24 cellular contexts compared by ENCODE assay signal in genomic region chr16:62576636-62577035, GRCh38.
"Had no signal": no experiment of that assay in that cellular context is flagged by ENCODE, and none has a peak within 500 bp of the region (broad histone marks: within the 10 kb centered on the region; RNA-seq: fewer than 3 reads in every experiment).

No MANE protein-coding gene starts in this region.

- H3K4me3 ChIP-seq: MG63, SJSA1, SK-N-MC had no signal

- H3K36me3 ChIP-seq: MG63, SJSA1 had no signal

- H3K27ac ChIP-seq: SJSA1, SK-N-MC had no signal

- H3K9me3 ChIP-seq: MG63 had no signal

- ATAC-seq: HepG2 had no signal

- DNase-seq: IMR-90, Karpas-422, KG1, MG63, NCI-H1092, NCI-H1105 treated with DMSO at 0.1 percent for 48 hours, NCI-H1417 treated with DMSO at 0.1 percent for 48 hours, NCI-H146, NCI-H1694 treated with DMSO at 0.1 percent for 48 hours, NCI-H1930, NCI-H2081, NCI-H2171, NCI-H226, NCI-H446, NCI-H510A, NCI-H524 treated with DMSO at 0.1 percent for 48 hours, NCI-H69, NCI-H774, Right ventricle myocardium superior, RPMI8226, SIG-M5 had no signal

- H3K27me3 ChIP-seq: MG63, SJSA1 had no signal

- H3K4me1 ChIP-seq: SJSA1 had no signal
